ENCODE assay signal across 1 cellular context in the genomic region with DNA sequence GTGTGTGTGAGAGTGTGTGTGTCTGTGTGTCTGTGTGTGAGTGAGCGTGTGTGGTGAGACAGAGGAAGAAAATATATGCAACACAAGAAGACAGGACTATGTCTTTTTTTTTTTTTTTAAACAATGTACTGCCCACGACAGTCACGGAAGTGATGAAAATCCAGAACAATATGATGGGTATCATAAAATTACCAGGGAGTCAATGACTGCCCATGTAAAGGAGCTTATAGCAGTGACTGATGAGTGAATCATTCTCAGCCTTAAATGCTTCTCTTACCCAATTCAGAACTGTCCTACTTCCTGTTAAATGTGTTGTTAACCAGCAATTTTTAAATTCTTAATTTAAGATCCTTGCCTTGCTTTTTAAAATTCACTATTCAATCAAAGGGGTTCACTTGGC.
TF ChIP-seq lines count a peak whose summit lies in the region.

No MANE protein-coding gene starts in this region.

TF ChIP-seq in H1, 55 proteins besides CTCF, POLR2A, EP300 and RAD21 (continued from another document):
- TF ChIP-seq USF2 (IDR thresholded peaks at IDR 0.05; ENCODE audit: low read length): no peak
- no peak for TF ChIP-seq HDAC6 (IDR thresholded peaks at IDR 0.05; ENCODE audit: low read depth, low read length)
- TF ChIP-seq POU5F1 (IDR thresholded peaks at IDR 0.05; ENCODE audit: low read depth, low read length): no peak
- no peak for TF ChIP-seq SP4 (IDR thresholded peaks at IDR 0.05; ENCODE audit: low read length)
- no peak for TF ChIP-seq POLR2AphosphoS5 (IDR thresholded peaks at IDR 0.05; ENCODE audit: low read depth, low read length)
- no peak for TF ChIP-seq EGR1 (IDR thresholded peaks at IDR 0.05; ENCODE audit: borderline replicate concordance, low read depth, low read length)
